Comparison of ENCODE assay signal across 24 cellular contexts in the genomic region with DNA sequence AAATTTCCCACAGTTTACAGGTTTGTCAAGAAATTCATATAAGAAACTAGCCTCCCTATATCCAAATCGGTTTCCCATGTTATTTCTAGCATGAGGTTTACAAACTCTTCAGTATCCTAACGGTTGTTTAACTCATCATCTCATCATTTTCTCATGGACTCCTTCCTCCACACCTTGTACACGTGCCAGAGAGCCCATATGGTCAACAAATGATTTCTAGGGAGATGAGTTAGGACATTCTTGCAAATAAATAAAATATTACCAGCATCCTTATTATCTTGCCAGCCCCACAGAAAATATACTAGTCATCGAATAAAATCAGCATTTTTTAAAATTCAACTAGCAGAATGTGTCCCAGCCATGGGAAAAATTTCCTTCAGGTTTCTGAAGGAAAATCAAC.
A peak's percentile ranks its signal among the peaks of the same experiment; 100 is the strongest.
DNase-seq lines count a peak whose midpoint lies in the region; ATAC-seq and TF ChIP-seq lines count a peak whose summit lies in the region.
"Had no signal": no experiment of that assay in that cellular context is flagged by ENCODE, and none has a peak within 500 bp of the region (broad histone marks: within the 10 kb centered on the region; RNA-seq: fewer than 3 reads in every experiment).

No MANE protein-coding gene starts in this region.

- DNase-seq in NCI-H2171 treated with DMSO at 0.1 percent for 48 hours (lab: John Stamatoyannopoulos, UW) (peak; percentile 2), NCI-H2171 (lab: John Stamatoyannopoulos, UW) (no peak), HFF-Myc (ENCODE audit: extremely low read depth, low read depth) (peak; percentile 33), esophagus muscularis mucosa (ENCODE audit: extremely low spot score) (peak; percentile 37), T1000 (lab: John Stamatoyannopoulos, UW) (no peak), activated gamma-delta T cell treated with Interleukin-2 at 50 U/mL for 16 hours (no peak)
- no peak for DNase-seq in stimulated activated CD4-positive, alpha-beta T cell treated with anti-CD3 and anti-CD28 coated beads, Interleukin-1b, Interleukin-23, amount 100 ng/mL, for 48 hours
- DNase-seq: activated CD4-positive, alpha-beta T cell treated with anti-CD3 and anti-CD28 coated beads, Interleukin-2, amount 10 ng/mL, durations not matched to agents 7 days and 5 days; activated CD8-positive, alpha-beta memory T cell treated with anti-CD3 and anti-CD28 coated beads, Interleukin-2, amount 50 U/mL, for 4 hours; activated naive CD8-positive, alpha-beta T cell treated with anti-CD3 and anti-CD28 coated beads, Interleukin-2, amount 10 ng/mL, durations not matched to agents 7 days and 5 days; effector CD4-positive, alpha-beta T cell; erythroblast; mesenchymal stem cell; NCI-H1105; NCI-H2081 treated with DMSO at 0.1 percent for 48 hours; NCI-H510A; nucleus accumbens; stimulated activated naive CD4-positive, alpha-beta T cell; T-helper 17 cell had no signal

- H3K4me3 ChIP-seq in HFF-Myc (replicated peaks; ENCODE audit: low read depth, low read length) (no peak overlapping the region), esophagus muscularis mucosa (no peak overlapping the region)
- H3K4me3 ChIP-seq: skin epidermis, thoracic aorta had no signal

- no peak for ATAC-seq in HG03520 (IDR thresholded peaks at IDR 0.05; ENCODE audit: unreplicated experiment)
- ATAC-seq: activated T-helper 17 cell treated with anti-CD3 and anti-CD28 coated beads, Interleukin-2, amount 50 U/mL, for 72 hours; T-helper 17 cell had no signal

- H3K36me3 ChIP-seq in esophagus muscularis mucosa, result no peaks in the 10 kb centered on the region
- H3K36me3 ChIP-seq: thoracic aorta had no signal

- no peak overlapping the region for H3K27ac ChIP-seq in esophagus muscularis mucosa (replicated peaks in 1 of 4)
- H3K27ac ChIP-seq: 22Rv1, thoracic aorta had no signal

- 41% methylated on average over 4 of the region's 4 CpGs for WGBS in esophagus muscularis mucosa

- intact Hi-C loops in esophagus muscularis mucosa (cut with DNase I), result no loop called here

- H3K9me3 ChIP-seq in esophagus muscularis mucosa, result peaks cover 0 to 10% (median 0%) of the 10 kb centered on the region in 4 donors
- H3K9me3 ChIP-seq: thoracic aorta had no signal

- TF ChIP-seq POLR2A in esophagus muscularis mucosa (IDR thresholded peaks at IDR 0.05; ENCODE audit: low read depth), result no peak

- TF ChIP-seq EP300 in esophagus muscularis mucosa (IDR thresholded peaks at IDR 0.05), result no peak

- H3K27me3 ChIP-seq in esophagus muscularis mucosa, result peaks cover 0 to 3% (median 0%) of the 10 kb centered on the region in 4 donors

- no peak for TF ChIP-seq CTCF in HFF-Myc (IDR thresholded peaks at IDR 0.05; ENCODE audit: low read depth, low read length, missing control alignments)
- no peak for TF ChIP-seq CTCF in esophagus muscularis mucosa (IDR thresholded peaks at IDR 0.05)

- H3K4me1 ChIP-seq in esophagus muscularis mucosa, result peaks cover 0 to 14% (median 2%) of the 10 kb centered on the region in 4 donors

Comparison
In these comparisons a context has a peak if more than half of its experiments do, and no peak if none do; other contexts are left out.
1. DNase-seq: peak in NCI-H2171 treated with DMSO at 0.1 percent for 48 hours (single experiment), HFF-Myc (single experiment) and esophagus muscularis mucosa (single experiment); none in NCI-H2171 (single experiment), T1000 (single experiment), stimulated activated CD4-positive, alpha-beta T cell treated with anti-CD3 and anti-CD28 coated beads, Interleukin-1b, Interleukin-23, amount 100 ng/mL, for 48 hours (single experiment) and activated gamma-delta T cell treated with Interleukin-2 at 50 U/mL for 16 hours (single experiment).